ENCODE assay signal across 8 cellular contexts in genomic region chr3:157159762-157160651, GRCh38. TPM values are rescaled to one million over a fixed set of nuclear protein-coding genes. Genes with fewer than 3 reads are reported as not detected.
DNase-seq lines count a peak whose midpoint lies in the region; ATAC-seq and TF ChIP-seq lines count a peak whose summit lies in the region.

Gene CCNL1, minus strand, starts transcription at chr3:157160147. Its CDS starts 53 bp downstream, at chr3:157160094.

- peak within 1 kb of the TSS; percentile 92 for H3K4me2 ChIP-seq in GM23338

- peaks cover 38% of the 10 kb centered on the region for H3K4me1 Mint-ChIP-seq in GM23338

- H2AFZ ChIP-seq in GM23338, result peak within 1 kb of the TSS; percentile 98

- peak within 1 kb of the TSS; percentile 99 for H3K4me3 Mint-ChIP-seq in GM23338

- no peaks in the 10 kb centered on the region for H3K9me3 ChIP-seq in esophagus squamous epithelium

- H3K27me3 Mint-ChIP-seq in GM23338 (ENCODE audit: insufficient read depth, low read depth, poor library complexity), result peaks cover 13% of the 10 kb centered on the region

- peak in 3 of 4 donors; percentile 95 to 100 (median 100) for TF ChIP-seq POLR2A in esophagus squamous epithelium (IDR thresholded peaks at IDR 0.05)

- H3F3A ChIP-seq in GM23338 (replicated peaks; ENCODE audit: low read depth), result no peaks in the 10 kb centered on the region

- 0 to 1% methylated on average over 39 to 40 of the region's 88 CpGs for WGBS in esophagus squamous epithelium, 2 donors

- peak; percentile 92 for ATAC-seq in GM23338

- no peaks in the 10 kb centered on the region for H3K9me2 ChIP-seq in GM23338 (ENCODE audit: insufficient read depth)

- TF ChIP-seq CTCF in GM23338 (conservative IDR thresholded peaks at IDR 0.05; ENCODE audit: low read depth in 2 of 2) (no peak), esophagus squamous epithelium (IDR thresholded peaks at IDR 0.05) (peak in 2 of 6 experiments; percentile 3 to 38)

- peak within 1 kb of the TSS; percentile 98 for H3K27ac Mint-ChIP-seq in GM23338

- H3K4me3 ChIP-seq in GM23338 (peak within 1 kb of the TSS; percentile 71), esophagus squamous epithelium (peak within 1 kb of the TSS; percentile 78 to 97 (median 87))

- peaks cover 39% of the 10 kb centered on the region for H4K20me1 ChIP-seq in GM23338 (replicated peaks; ENCODE audit: insufficient read depth)

- peaks cover 55% of the 10 kb centered on the region for H3K79me2 ChIP-seq in GM23338 (replicated peaks; ENCODE audit: insufficient read depth)

- no peaks in the 10 kb centered on the region for H3K9me3 Mint-ChIP-seq in GM23338

- DNase-seq in Daoy (ENCODE audit: low read depth) (peak; percentile 99), GM23338 (ENCODE audit: low spot score) (peak; percentile 97), Kasumi-1 (lab: John Stamatoyannopoulos, UW) (peak; percentile 94 to 95), RKO (ENCODE audit: low spot score) (peak; percentile 96), activated T-helper 1 cell treated with Interleukin-2 at 50 U/mL for 16 hours (ENCODE audit: low read depth) (peak; percentile 94), esophagus squamous epithelium (lab: John Stamatoyannopoulos, UW) (peak; percentile 93), myocyte (ENCODE audit: low read depth) (peak; percentile 98)
- DNase-seq in stimulated activated CD8-positive, alpha-beta memory T cell treated with anti-CD3 and anti-CD28 coated beads, Interleukin-7, amount 100 ng/mL, for 4 hours (ENCODE audit: low read depth in 2 of 2), result peak; percentile 88 to 97

- H3K27ac ChIP-seq in GM23338 (ENCODE audit: low read depth) (peak within 1 kb of the TSS; percentile 98), esophagus squamous epithelium (peak within 1 kb of the TSS; percentile 98 to 100 (median 100))

- intact Hi-C loops in esophagus squamous epithelium (cut with DNase I), result no loop called here

- peaks cover 47% of the 10 kb centered on the region for H3K36me3 Mint-ChIP-seq in GM23338 (ENCODE audit: low read depth)

- H3K27me3 ChIP-seq in GM23338 (ENCODE audit: insufficient read depth) (no peaks in the 10 kb centered on the region), esophagus squamous epithelium (no peaks in the 10 kb centered on the region)

- H3K36me3 ChIP-seq in GM23338 (ENCODE audit: insufficient read depth), result peaks cover 38% of the 10 kb centered on the region
- H3K36me3 ChIP-seq in esophagus squamous epithelium, result peaks cover 8 to 35% (median 9%) of the 10 kb centered on the region in 3 donors

- H3K4me1 ChIP-seq in GM23338 (ENCODE audit: insufficient read depth) (peaks cover 34% of the 10 kb centered on the region), esophagus squamous epithelium (peaks cover 24 to 51% (median 46%) of the 10 kb centered on the region in 3 donors)

TF ChIP-seq in GM23338, 12 proteins besides CTCF, POLR2A, EP300 and RAD21 (continues in another document):
- TF ChIP-seq STAT1 (IDR thresholded peaks at IDR 0.05; ENCODE audit: unreplicated experiment) (no peak), REST (IDR thresholded peaks at IDR 0.05; ENCODE audit: unreplicated experiment) (peak; percentile 32), EZH2 (IDR thresholded peaks at IDR 0.05; ENCODE audit: low read depth, unreplicated experiment) (no peak), EZH2phosphoT487 (IDR thresholded peaks at IDR 0.05; ENCODE audit: unreplicated experiment) (no peak), NANOG (IDR thresholded peaks at IDR 0.05; ENCODE audit: borderline replicate concordance) (no peak), CREB1 (CRISPR knock-in tag; IDR thresholded peaks at IDR 0.05; ENCODE audit: low read depth) (peak; percentile 99), ZNF331 (CRISPR knock-in tag; IDR thresholded peaks at IDR 0.05; ENCODE audit: low read depth) (no peak), POLR2AphosphoS5 (IDR thresholded peaks at IDR 0.05; ENCODE audit: low read depth) (peak; percentile 99), JUNB (IDR thresholded peaks at IDR 0.05; ENCODE audit: unreplicated experiment) (no peak)
- TF ChIP-seq, protein P1, sequence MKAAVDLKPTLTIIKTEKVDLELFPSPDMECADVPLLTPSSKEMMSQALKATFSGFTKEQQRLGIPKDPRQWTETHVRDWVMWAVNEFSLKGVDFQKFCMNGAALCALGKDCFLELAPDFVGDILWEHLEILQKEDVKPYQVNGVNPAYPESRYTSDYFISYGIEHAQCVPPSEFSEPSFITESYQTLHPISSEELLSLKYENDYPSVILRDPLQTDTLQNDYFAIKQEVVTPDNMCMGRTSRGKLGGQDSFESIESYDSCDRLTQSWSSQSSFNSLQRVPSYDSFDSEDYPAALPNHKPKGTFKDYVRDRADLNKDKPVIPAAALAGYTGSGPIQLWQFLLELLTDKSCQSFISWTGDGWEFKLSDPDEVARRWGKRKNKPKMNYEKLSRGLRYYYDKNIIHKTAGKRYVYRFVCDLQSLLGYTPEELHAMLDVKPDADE (IDR thresholded peaks at IDR 0.05), result peak; percentile 90

RNA-seq across cellular contexts. Expression of gene CCNL1, which starts in this region (rescaled TPM):
- 91.7 and 94.9 TPM in 2 replicates for total RNA-seq in Daoy (2014; rRNA removed; shearing (Covaris generic))
- 86.9 and 134 TPM in 2 replicates for total RNA-seq in GM23338 (2014; rRNA removed; shearing (Covaris generic))
- polyA plus RNA-seq in GM23338 (2016; fragmentation: Nextera tagmentation; extraction: Ambion mirVana), result 96.2 and 108 TPM in 2 replicates
- total RNA-seq in esophagus squamous epithelium (100 to 1,000 TPM in 2 of 4 donors, 10 to 100 TPM in 2; 51.0 to 185 (median 121) TPM), myocyte (94.2 and 111 TPM in 2 replicates)
- 31.2 TPM for polyA plus RNA-seq in myocyte (2012)

Comparison
In these comparisons a context has a peak if more than half of its experiments do, and no peak if none do; other contexts are left out.
1. Peak in every context shown above with its lines: DNase-seq, ATAC-seq, H3K4me3 ChIP-seq and H3K27ac ChIP-seq.